Comparison of ENCODE assay signal across 13 cellular contexts in genomic region chr6:43097098-43097489, GRCh38. TPM values are rescaled to one million over a fixed set of nuclear protein-coding genes. Genes with fewer than 3 reads are reported as not detected.
DNase-seq lines count a peak whose midpoint lies in the region; ATAC-seq and TF ChIP-seq lines count a peak whose summit lies in the region.
"Had no signal": no experiment of that assay in that cellular context is flagged by ENCODE, and none has a peak within 500 bp of the region (broad histone marks: within the 10 kb centered on the region; RNA-seq: fewer than 3 reads in every experiment).

No MANE protein-coding gene starts in this region.

- TF ChIP-seq CTCF in Caco-2 (IDR thresholded peaks at IDR 0.05; ENCODE audit: insufficient read depth in 1 of 2, low read depth in 1 of 2, low read length in 1 of 2, severe bottlenecking in 1 of 2, unreplicated experiment in 1 of 2) = no peak
- peak in 1 of 6 experiments; percentile 20 for TF ChIP-seq CTCF in esophagus squamous epithelium (IDR thresholded peaks at IDR 0.05)
- TF ChIP-seq CTCF in progenitor cell of endocrine pancreas (IDR thresholded peaks at IDR 0.05; ENCODE audit: unreplicated experiment) = peak; percentile 8

- H3K27me3 Mint-ChIP-seq in Caco-2 (ENCODE audit: insufficient read depth, unreplicated experiment) (no peaks in the 10 kb centered on the region), progenitor cell of endocrine pancreas (no peaks in the 10 kb centered on the region)
- no peaks in the 10 kb centered on the region for H3K27me3 Mint-ChIP-seq in activated CD4-positive, alpha-beta T cell treated with anti-CD3 and anti-CD28 coated beads for 36 hours

- no peak for TF ChIP-seq POLR2A in esophagus squamous epithelium (IDR thresholded peaks at IDR 0.05)

- intact Hi-C loops in Caco-2 (cut with micrococcal nuclease; ENCODE audit: unreplicated experiment) (no loop called here), esophagus squamous epithelium (cut with DNase I) (no loop called here)
- intact Hi-C loops in activated CD4-positive, alpha-beta T cell treated with anti-CD3 and anti-CD28 coated beads for 36 hours (cut with DNase I, micrococcal nuclease) = no loop called here

- H3K27ac Mint-ChIP-seq in Caco-2 (ENCODE audit: unreplicated experiment) (peak overlapping the region; percentile 87), progenitor cell of endocrine pancreas (peak overlapping the region; percentile 95)
- no peak overlapping the region for H3K27ac Mint-ChIP-seq in activated CD4-positive, alpha-beta T cell treated with anti-CD3 and anti-CD28 coated beads for 36 hours
- H3K27ac Mint-ChIP-seq: CD8-positive, alpha-beta T cell had no signal

- no peak overlapping the region for H3K4me3 Mint-ChIP-seq in Caco-2 (ENCODE audit: unreplicated experiment)
- no peak overlapping the region for H3K4me3 Mint-ChIP-seq in progenitor cell of endocrine pancreas (ENCODE audit: low read depth)
- no peak overlapping the region for H3K4me3 Mint-ChIP-seq in activated CD4-positive, alpha-beta T cell treated with anti-CD3 and anti-CD28 coated beads for 36 hours
- H3K4me3 Mint-ChIP-seq: CD8-positive, alpha-beta T cell had no signal

- H3K27ac ChIP-seq in SK-N-MC = peak overlapping the region; percentile 1; the same call in 1 of the 2 replicates
- H3K27ac ChIP-seq in esophagus squamous epithelium = peak overlapping the region; percentile 80 to 89 (median 83)
- H3K27ac ChIP-seq: KMS-11 had no signal

- peaks cover 29% of the 10 kb centered on the region for H3K4me1 Mint-ChIP-seq in Caco-2 (ENCODE audit: low read depth, unreplicated experiment)
- peaks cover 34% of the 10 kb centered on the region for H3K4me1 Mint-ChIP-seq in progenitor cell of endocrine pancreas (ENCODE audit: low read depth)
- peaks cover 21% of the 10 kb centered on the region for H3K4me1 Mint-ChIP-seq in activated CD4-positive, alpha-beta T cell treated with anti-CD3 and anti-CD28 coated beads for 36 hours

- H3K9me3 ChIP-seq in Caco-2 (no peaks in the 10 kb centered on the region), SK-N-MC (ENCODE audit: low read depth, low read length) (no peaks in the 10 kb centered on the region), esophagus squamous epithelium (no peaks in the 10 kb centered on the region)

- no peak overlapping the region for H3K4me3 ChIP-seq in Caco-2 (ENCODE audit: low read depth, low read length)
- H3K4me3 ChIP-seq in SK-N-MC = no peak overlapping the region
- peak overlapping the region in 2 of 4 donors; percentile 21 to 35 for H3K4me3 ChIP-seq in esophagus squamous epithelium

- CTCF ChIA-PET in Caco-2 (lab: Charles Lee) = interaction anchor here (0.6 to 2.2 kb wide), 4 partner anchors 30 to 314 kb away, joined by 3 to 8 read pairs (median 4); no protein-coding TSS in a partner anchor
- CTCF ChIA-PET in activated CD4-positive, alpha-beta T cell treated with anti-CD3 and anti-CD28 coated beads for 36 hours (lab: Charles Lee) = interaction anchor here (0.6 to 1.0 kb wide), 3 partner anchors 117 to 260 kb away, joined by 3 read pairs; no protein-coding TSS in a partner anchor

- DNase-seq in Caco-2 = no peak
- no peak for DNase-seq in SK-N-MC (ENCODE audit: low read depth, low spot score)
- no peak for DNase-seq in esophagus squamous epithelium (lab: John Stamatoyannopoulos, UW)
- no peak for DNase-seq in progenitor cell of endocrine pancreas (ENCODE audit: low spot score, unreplicated experiment)
- no peak for DNase-seq in NCI-H1105 (lab: John Stamatoyannopoulos, UW)
- no peak for DNase-seq in activated CD4-positive, alpha-beta T cell treated with anti-CD3 and anti-CD28 coated beads for 36 hours
- no peak for DNase-seq in DMS79 treated with DMSO at 0.1 percent for 48 hours (lab: John Stamatoyannopoulos, UW)
- DNase-seq: CD8-positive, alpha-beta T cell; NCI-H2081; OCI-M1 had no signal

- peaks cover 48% of the 10 kb centered on the region for H3K4me1 ChIP-seq in Caco-2
- H3K4me1 ChIP-seq in esophagus squamous epithelium = peaks cover 16 to 77% (median 41%) of the 10 kb centered on the region in 3 donors

- no peak for ATAC-seq in activated CD4-positive, alpha-beta T cell treated with anti-CD3 and anti-CD28 coated beads for 36 hours
- ATAC-seq in GM21786 (IDR thresholded peaks at IDR 0.05; ENCODE audit: unreplicated experiment) = no peak
- ATAC-seq: activated naive CD4-positive, alpha-beta T cell treated with anti-CD3 and anti-CD28 coated beads, Interleukin-2, amount 50 U/mL, for 72 hours; CD8-positive, alpha-beta T cell had no signal

- 7 to 22% methylated on average over 5 of the region's 5 CpGs for WGBS in esophagus squamous epithelium, 2 donors

- H3K9me3 Mint-ChIP-seq in Caco-2 (ENCODE audit: unreplicated experiment) (no peaks in the 10 kb centered on the region), progenitor cell of endocrine pancreas (ENCODE audit: low read depth) (no peaks in the 10 kb centered on the region)
- no peaks in the 10 kb centered on the region for H3K9me3 Mint-ChIP-seq in activated CD4-positive, alpha-beta T cell treated with anti-CD3 and anti-CD28 coated beads for 36 hours (ENCODE audit: low read depth)
- H3K9me3 Mint-ChIP-seq: activated naive CD4-positive, alpha-beta T cell treated with anti-CD3 and anti-CD28 coated beads, Interleukin-2, amount 50 U/mL, for 72 hours; CD8-positive, alpha-beta T cell had no signal

- BruUV-seq in Caco-2 (replicated peaks; lab: Mats Ljungman, UMichigan) = no TSS peak

- H3K36me3 ChIP-seq in Caco-2 (ENCODE audit: control insufficient read depth, insufficient read depth, low read length) = no peaks in the 10 kb centered on the region
- H3K36me3 ChIP-seq in SK-N-MC (ENCODE audit: insufficient read depth, low read length) = no peaks in the 10 kb centered on the region
- H3K36me3 ChIP-seq in esophagus squamous epithelium = no peaks in the 10 kb centered on the region

- H3K9ac ChIP-seq in SK-N-MC (ENCODE audit: insufficient read length) = no peak overlapping the region
- H3K9ac ChIP-seq: KMS-11 had no signal

- H3K36me3 Mint-ChIP-seq in Caco-2 (ENCODE audit: insufficient read depth, unreplicated experiment) (peaks cover 10% of the 10 kb centered on the region), progenitor cell of endocrine pancreas (ENCODE audit: insufficient read depth) (peaks cover 3% of the 10 kb centered on the region)
- H3K36me3 Mint-ChIP-seq in activated CD4-positive, alpha-beta T cell treated with anti-CD3 and anti-CD28 coated beads for 36 hours (ENCODE audit: low read depth) = no peaks in the 10 kb centered on the region
- H3K36me3 Mint-ChIP-seq: activated naive CD4-positive, alpha-beta T cell treated with anti-CD3 and anti-CD28 coated beads, Interleukin-2, amount 50 U/mL, for 72 hours; CD8-positive, alpha-beta T cell had no signal

- H3K27me3 ChIP-seq in Caco-2 (replicated peaks; ENCODE audit: control insufficient read depth, insufficient read depth, low read length) (no peaks in the 10 kb centered on the region), esophagus squamous epithelium (no peaks in the 10 kb centered on the region)

- POLR2A ChIA-PET in Caco-2 (lab: Charles Lee) = no interaction called here
- POLR2A ChIA-PET in activated CD4-positive, alpha-beta T cell treated with anti-CD3 and anti-CD28 coated beads for 36 hours (lab: Charles Lee) = no interaction called here

RNA-seq across cellular contexts. Expression of gene PTK7, which starts 21.0 kb away (rescaled TPM):
- total RNA-seq in Caco-2 (2022) = 175 and 180 TPM in 2 replicates
- 10 to 100 TPM; 30.6 to 44.1 (median 36.7) TPM for total RNA-seq in esophagus squamous epithelium
- 141 and 142 TPM in 2 replicates for total RNA-seq in progenitor cell of endocrine pancreas
- total RNA-seq in activated CD4-positive, alpha-beta T cell treated with anti-CD3 and anti-CD28 coated beads for 36 hours = 1 to 10 TPM; 4.1 to 4.6 TPM

RNA-seq across cellular contexts. Expression of gene KLC4, which starts 37.7 kb away (rescaled TPM):
- 47.7 and 52.7 TPM in 2 replicates for total RNA-seq in Caco-2 (2022)
- total RNA-seq in esophagus squamous epithelium = 10 to 100 TPM in 2 of 4 donors, 1 to 10 TPM in 2; 4.5 to 15.8 (median 9.4) TPM
- total RNA-seq in progenitor cell of endocrine pancreas = 71.9 and 73.8 TPM in 2 replicates
- total RNA-seq in activated CD4-positive, alpha-beta T cell treated with anti-CD3 and anti-CD28 coated beads for 36 hours = 10 to 100 TPM in 1 of 2 experiments, 1 to 10 TPM in 1; 10.0 to 10.1 TPM

RNA-seq across cellular contexts. Expression of gene MRPL2, which starts 37.9 kb away (rescaled TPM):
- total RNA-seq in Caco-2 (2022) (123 and 124 TPM in 2 replicates), esophagus squamous epithelium (10 to 100 TPM; 23.3 to 29.1 (median 24.5) TPM), progenitor cell of endocrine pancreas (45.2 and 52.2 TPM in 2 replicates)
- 100 to 1,000 TPM in 1 of 2 experiments, 10 to 100 TPM in 1; 93.9 to 110 TPM for total RNA-seq in activated CD4-positive, alpha-beta T cell treated with anti-CD3 and anti-CD28 coated beads for 36 hours

RNA-seq across cellular contexts. Expression of gene CUL7, which starts 43.4 kb away (rescaled TPM):
- total RNA-seq in Caco-2 (2022) (25.3 and 26.7 TPM in 2 replicates), esophagus squamous epithelium (10 to 100 TPM in 1 of 4 donors, 1 to 10 TPM in 3; 6.5 to 10.8 (median 8.0) TPM), progenitor cell of endocrine pancreas (58.9 and 60.9 TPM in 2 replicates)
- 10 to 100 TPM; 16.3 to 18.0 TPM for total RNA-seq in activated CD4-positive, alpha-beta T cell treated with anti-CD3 and anti-CD28 coated beads for 36 hours

Comparison
In these comparisons a context has a peak if more than half of its experiments do, and no peak if none do; other contexts are left out.
1. RNA of gene PTK7, which starts 21.0 kb away (total RNA-seq): 175 to 180 TPM in Caco-2, 141 to 142 TPM in progenitor cell of endocrine pancreas and 30.6 to 44.1 TPM in esophagus squamous epithelium; 4.1 to 4.6 TPM in activated CD4-positive, alpha-beta T cell treated with anti-CD3 and anti-CD28 coated beads for 36 hours; every median in the first group is over 4 times any median in the second.